In genomic region chr18:62339106-62339988, GRCh38 we compare ENCODE assay signal across 9 cellular contexts. TPM values are rescaled to one million over a fixed set of nuclear protein-coding genes. Genes with fewer than 3 reads are reported as not detected.
DNase-seq lines count a peak whose midpoint lies in the region; TF ChIP-seq lines count a peak whose summit lies in the region.
"Had no signal": no experiment of that assay in that cellular context is flagged by ENCODE, and none has a peak within 500 bp of the region (broad histone marks: within the 10 kb centered on the region; RNA-seq: fewer than 3 reads in every experiment).

No MANE protein-coding gene starts in this region.

- H3K27me3 ChIP-seq in GM23248 (replicated peaks; ENCODE audit: insufficient read depth) = 0 out of 2 replicates have a peak, but pooled peaks cover 10% of the 10 kb centered on the region
- H3K27me3 ChIP-seq in mucosa of rectum (ENCODE audit: control insufficient read depth in 2 of 2, insufficient read depth in 2 of 2, low read length in 2 of 2) = no peaks in the 10 kb centered on the region
- H3K27me3 ChIP-seq in Karpas-422 (ENCODE audit: low read length) = no peaks in the 10 kb centered on the region
- H3K27me3 ChIP-seq: tibial artery had no signal

- peak overlapping the region; percentile 23 for H3K4me2 ChIP-seq in GM23248 (ENCODE audit: unreplicated experiment)
- H3K4me2 ChIP-seq in Karpas-422 (ENCODE audit: low read depth, low read length, poor library complexity, severe bottlenecking) = no peak overlapping the region

- no peaks in the 10 kb centered on the region for H3K79me2 ChIP-seq in GM23248 (ENCODE audit: insufficient read depth)
- H3K79me2 ChIP-seq in Karpas-422 (ENCODE audit: low read length) = no peaks in the 10 kb centered on the region

- no peaks in the 10 kb centered on the region for H3K36me3 ChIP-seq in GM23248 (ENCODE audit: low read depth)
- peaks cover 0 to 2% of the 10 kb centered on the region in 2 donors for H3K36me3 ChIP-seq in mucosa of rectum (ENCODE audit: control insufficient read depth in 2 of 2, insufficient read depth in 2 of 2, low read length in 2 of 2)
- H3K36me3 ChIP-seq in Karpas-422 (ENCODE audit: insufficient read depth, low read length) = no peaks in the 10 kb centered on the region
- H3K36me3 ChIP-seq: gastroesophageal sphincter, tibial artery had no signal

- H3K4me1 ChIP-seq in GM23248 (ENCODE audit: insufficient read depth) = peaks cover 11% of the 10 kb centered on the region
- peaks cover 17 to 18% of the 10 kb centered on the region in 2 donors for H3K4me1 ChIP-seq in mucosa of rectum (ENCODE audit: control insufficient read depth in 2 of 2, insufficient read depth in 2 of 2, low read length in 2 of 2)
- peaks cover 2% of the 10 kb centered on the region; the same call in 1 of the 2 replicates for H3K4me1 ChIP-seq in Karpas-422 (ENCODE audit: low read length)
- H3K4me1 ChIP-seq: gastroesophageal sphincter, tibial artery had no signal

- H3K9ac ChIP-seq in GM23248 (no peak overlapping the region), mucosa of rectum (ENCODE audit: low read depth in 1 of 2, low read length in 2 of 2) (peak overlapping the region in 1 of 2 donors; percentile 23), Karpas-422 (ENCODE audit: low read length) (no peak overlapping the region)

- DNase-seq in GM23248 (peak; percentile 85), M059J (ENCODE audit: low read depth) (peak; percentile 89), astrocyte of the cerebellum (ENCODE audit: low read depth) (peak; percentile 41), NK-92 (lab: John Stamatoyannopoulos, UW; ENCODE audit: unreplicated experiment) (no peak), Karpas-422 (no peak), KBM-7 (no peak)
- DNase-seq: tibial artery had no signal

- in situ Hi-C loops in GM23248 (cut with MboI) = no loop called here
- in situ Hi-C loops in astrocyte of the cerebellum (cut with HindIII; ENCODE audit: low sequenced_read_pairs) = no loop called here
- in situ Hi-C loops in KBM-7 (cut with MboI; ENCODE audit: low pct_unique_long_range_greater_than_20kb, low sequenced_read_pairs) = no loop called here

- H2AFZ ChIP-seq in GM23248 = no peak overlapping the region
- H2AFZ ChIP-seq in Karpas-422 (ENCODE audit: low read length) = no peak overlapping the region

- H3K4me3 ChIP-seq in GM23248 (no peak overlapping the region), astrocyte of the cerebellum (ENCODE audit: low read depth, low read length) (no peak overlapping the region), mucosa of rectum (ENCODE audit: low read length in 2 of 2) (peak overlapping the region; percentile 33 to 36), Karpas-422 (ENCODE audit: low read length) (no peak overlapping the region)
- H3K4me3 ChIP-seq: gastroesophageal sphincter, tibial artery had no signal

- no peak for TF ChIP-seq CTCF in astrocyte of the cerebellum (IDR thresholded peaks at IDR 0.05; ENCODE audit: low read depth, low read length, missing control alignments)

- no peaks in the 10 kb centered on the region; the same call in 1 of the 2 replicates for H3F3A ChIP-seq in GM23248 (ENCODE audit: insufficient read depth)

- WGBS in GM23248 (ENCODE audit: low coverage in 1 of 2, low lambda C conversion rate in 2 of 2, missing lambda C conversion rate in 2 of 2), 2 experiments = 28 to 31% methylated on average over 15 of the region's 15 CpGs

- H3K9me3 ChIP-seq in GM23248 (ENCODE audit: low read depth) (no peaks in the 10 kb centered on the region), mucosa of rectum (ENCODE audit: control insufficient read depth in 2 of 2, low read length in 2 of 2) (no peaks in the 10 kb centered on the region), Karpas-422 (ENCODE audit: low read length) (no peaks in the 10 kb centered on the region)
- H3K9me3 ChIP-seq: gastroesophageal sphincter, tibial artery had no signal

- no peak overlapping the region for H3K27ac ChIP-seq in GM23248
- peak overlapping the region; percentile 36 to 45 for H3K27ac ChIP-seq in mucosa of rectum (ENCODE audit: low read depth in 2 of 2, low read length in 2 of 2)
- H3K27ac ChIP-seq in Karpas-422 (ENCODE audit: low read length) = no peak overlapping the region
- H3K27ac ChIP-seq: gastroesophageal sphincter, tibial artery had no signal

- H4K20me1 ChIP-seq in GM23248 (ENCODE audit: insufficient read depth) (no peaks in the 10 kb centered on the region), Karpas-422 (ENCODE audit: insufficient read depth, low read depth, low read length) (no peaks in the 10 kb centered on the region)

- H3K9me2 ChIP-seq in GM23248 (ENCODE audit: insufficient read depth) (no peaks in the 10 kb centered on the region), Karpas-422 (replicated peaks; ENCODE audit: insufficient read depth, low read length) (no peaks in the 10 kb centered on the region)

RNA-seq across cellular contexts. Expression of gene TNFRSF11A, which starts 14.2 kb away (rescaled TPM):
- total RNA-seq in GM23248 (2014; rRNA removed; shearing (Covaris generic)) = 0.22 TPM in 1 of 2 replicates, not detected in the other
- polyA plus RNA-seq in GM23248 (2016; fragmentation: Nextera tagmentation; extraction: Ambion mirVana) = 0.09 TPM in 1 of 2 replicates, not detected in the other
- total RNA-seq in M059J (2014; rRNA removed; shearing (Covaris generic)) = 1.3 and 3.8 TPM in 2 replicates
- total RNA-seq in Karpas-422 (2014; rRNA removed; shearing (Covaris generic); ENCODE audit: low replicate concordance) = 1.0 and 1.2 TPM in 2 replicates

Comparison
In these comparisons a context has a peak if more than half of its experiments do, and no peak if none do; other contexts are left out.
1. DNase-seq: peak in GM23248 (single experiment), M059J (single experiment) and astrocyte of the cerebellum (single experiment); none in NK-92 (single experiment), Karpas-422 (single experiment) and KBM-7 (single experiment).
2. H3K27ac ChIP-seq: peak in mucosa of rectum (2 of 2); none in GM23248 (single experiment) and Karpas-422 (single experiment).
3. H3K4me3 ChIP-seq: peak in mucosa of rectum (2 of 2); none in GM23248 (single experiment), astrocyte of the cerebellum (single experiment) and Karpas-422 (single experiment).